15 cellular contexts compared by ENCODE assay signal in the genomic region with DNA sequence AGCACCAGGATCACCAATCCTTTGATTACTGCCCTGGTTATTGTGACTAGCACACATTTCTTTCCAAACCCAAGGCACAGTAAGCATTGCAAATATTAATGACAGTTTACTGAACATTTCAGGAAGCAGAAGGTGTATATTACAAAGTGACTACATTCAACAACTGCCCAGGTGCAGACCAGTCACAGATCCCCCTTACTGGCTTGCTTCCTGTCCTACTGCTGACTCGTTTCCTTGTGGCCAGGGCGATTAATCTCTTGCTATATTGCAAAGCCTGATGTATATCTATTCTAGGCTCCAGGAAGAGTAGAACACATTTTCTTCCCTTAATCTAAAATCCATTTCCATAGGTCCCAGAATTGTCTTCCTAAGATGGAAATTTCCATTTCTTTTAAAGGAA.
DNase-seq lines count a peak whose midpoint lies in the region; ATAC-seq and TF ChIP-seq lines count a peak whose summit lies in the region.
"Had no signal": no experiment of that assay in that cellular context is flagged by ENCODE, and none has a peak within 500 bp of the region (broad histone marks: within the 10 kb centered on the region; RNA-seq: fewer than 3 reads in every experiment).

No MANE protein-coding gene starts in this region.

- H2AFZ ChIP-seq in PC-3 (ENCODE audit: low read length): no peak overlapping the region

- CTCF ChIA-PET in A673 (lab: Charles Lee): no interaction called here
- CTCF ChIA-PET in PC-3 (lab: Charles Lee): no interaction called here
- CTCF ChIA-PET in activated naive CD4-positive, alpha-beta T cell treated with anti-CD3 and anti-CD28 coated beads for 36 hours (lab: Charles Lee): no interaction called here

- H3K27ac ChIP-seq in A673 (ENCODE audit: low read depth, low read length, poor library complexity, severe bottlenecking) (no peak overlapping the region), PC-3 (ENCODE audit: low read length) (no peak overlapping the region)
- H3K27ac ChIP-seq: A549 had no signal

- intact Hi-C loops in A673 (cut with micrococcal nuclease; ENCODE audit: unreplicated experiment) (no loop called here), PC-3 (cut with micrococcal nuclease) (no loop called here)
- intact Hi-C loops in activated naive CD4-positive, alpha-beta T cell treated with anti-CD3 and anti-CD28 coated beads for 36 hours (cut with micrococcal nuclease): no loop called here

- H3F3A ChIP-seq in PC-3 (ENCODE audit: low read length, unreplicated experiment): no peaks in the 10 kb centered on the region

- H3K27me3 Mint-ChIP-seq in activated naive CD4-positive, alpha-beta T cell treated with anti-CD3 and anti-CD28 coated beads for 36 hours (ENCODE audit: low read depth): no peaks in the 10 kb centered on the region

- DNase-seq in A673 (ENCODE audit: low spot score): peak; percentile 28
- DNase-seq in HS-5 (ENCODE audit: low read depth): peak; percentile 4
- peak; percentile 6 for DNase-seq in PC-3
- peak; percentile 4 for DNase-seq in glomerular visceral epithelial cell (ENCODE audit: extremely low spot score)
- DNase-seq in activated naive CD4-positive, alpha-beta T cell treated with anti-CD3 and anti-CD28 coated beads for 36 hours: no peak
- no peak for DNase-seq in ACHN
- no peak for DNase-seq in SKM-1 treated with dmso at 0.1 percent for 144 hours (lab: John Stamatoyannopoulos, UW; ENCODE audit: unreplicated experiment)
- DNase-seq: DND-41, KG1, NCI-H774, Right ventricle myocardium superior, SK-N-SH had no signal

- peak; percentile 56; the same call in 1 of the 2 replicates for ATAC-seq in PC-3
- ATAC-seq: A549, HCT116, Panc1 had no signal

- no peak for TF ChIP-seq CTCF in A673 (conservative IDR thresholded peaks at IDR 0.05; ENCODE audit: low read depth, low read length)
- TF ChIP-seq CTCF in PC-3 (conservative IDR thresholded peaks at IDR 0.05; ENCODE audit: low read depth, low read length): no peak

- no peaks in the 10 kb centered on the region for H3K27me3 ChIP-seq in A673 (replicated peaks; ENCODE audit: insufficient read depth, low read depth, low read length, poor library complexity)
- no peaks in the 10 kb centered on the region for H3K27me3 ChIP-seq in PC-3 (ENCODE audit: low read length)

- POLR2A ChIA-PET in A673 (lab: Charles Lee; ENCODE audit: low non-redundant PET): no interaction called here
- POLR2A ChIA-PET in PC-3 (lab: Charles Lee; ENCODE audit: unreplicated experiment): no interaction called here

- no peak overlapping the region for H3K4me3 Mint-ChIP-seq in activated naive CD4-positive, alpha-beta T cell treated with anti-CD3 and anti-CD28 coated beads for 36 hours

- H3K9me3 ChIP-seq in A673 (ENCODE audit: low read depth, low read length, poor library complexity, severe bottlenecking) (no peaks in the 10 kb centered on the region), PC-3 (ENCODE audit: low read length) (no peaks in the 10 kb centered on the region)
- H3K9me3 ChIP-seq: A549, SK-N-SH had no signal

- H3K4me1 Mint-ChIP-seq in activated naive CD4-positive, alpha-beta T cell treated with anti-CD3 and anti-CD28 coated beads for 36 hours (ENCODE audit: low read depth): no peaks in the 10 kb centered on the region

- H3K79me2 ChIP-seq in PC-3 (ENCODE audit: low read length): no peaks in the 10 kb centered on the region

- H3K36me3 Mint-ChIP-seq in activated naive CD4-positive, alpha-beta T cell treated with anti-CD3 and anti-CD28 coated beads for 36 hours (ENCODE audit: low read depth): no peaks in the 10 kb centered on the region

- H3K4me2 ChIP-seq in PC-3 (ENCODE audit: low read length): no peak overlapping the region
- H3K4me2 ChIP-seq: A549, SK-N-SH had no signal

- in situ Hi-C loops in ACHN (cut with HindIII; ENCODE audit: low pct_ligation_motif_present, low pct_unique_long_range_greater_than_20kb, low sequenced_read_pairs): no loop called here

- no peaks in the 10 kb centered on the region for H3K9me2 ChIP-seq in PC-3 (replicated peaks; ENCODE audit: low read length)

- no peak overlapping the region for H3K9ac ChIP-seq in PC-3 (ENCODE audit: low read length)
- H3K9ac ChIP-seq: SK-N-SH had no signal

- H3K4me3 ChIP-seq in A673 (ENCODE audit: low read depth, low read length, poor library complexity, severe bottlenecking): no peak overlapping the region
- H3K4me3 ChIP-seq in PC-3 (ENCODE audit: low read length): no peak overlapping the region
- H3K4me3 ChIP-seq: A549 had no signal

- BruUV-seq in A673 (replicated peaks; lab: Mats Ljungman, UMichigan) (no TSS peak), PC-3 (replicated peaks; lab: Mats Ljungman, UMichigan) (no TSS peak)

- H3K36me3 ChIP-seq in A673 (ENCODE audit: insufficient read depth, low read length, poor library complexity, severe bottlenecking) (no peaks in the 10 kb centered on the region), PC-3 (ENCODE audit: low read depth, low read length) (no peaks in the 10 kb centered on the region)

- no peak overlapping the region for H3K27ac Mint-ChIP-seq in activated naive CD4-positive, alpha-beta T cell treated with anti-CD3 and anti-CD28 coated beads for 36 hours

- H3K4me1 ChIP-seq in A673 (ENCODE audit: insufficient read depth, low read length, poor library complexity, severe bottlenecking) (no peaks in the 10 kb centered on the region), PC-3 (ENCODE audit: insufficient read depth, low read length) (no peaks in the 10 kb centered on the region)
- H3K4me1 ChIP-seq: A549 had no signal

- no peaks in the 10 kb centered on the region for H4K20me1 ChIP-seq in PC-3 (ENCODE audit: low read length)

- H3K9me3 Mint-ChIP-seq in activated naive CD4-positive, alpha-beta T cell treated with anti-CD3 and anti-CD28 coated beads for 36 hours: peaks cover 7% of the 10 kb centered on the region

Comparison
In these comparisons a context has a peak if more than half of its experiments do, and no peak if none do; other contexts are left out.
1. DNase-seq: peak in A673 (single experiment), HS-5 (single experiment), PC-3 (single experiment) and glomerular visceral epithelial cell (single experiment); none in activated naive CD4-positive, alpha-beta T cell treated with anti-CD3 and anti-CD28 coated beads for 36 hours (single experiment), ACHN (single experiment) and SKM-1 treated with dmso at 0.1 percent for 144 hours (single experiment).